12 cellular contexts compared by ENCODE assay signal in the genomic region with DNA sequence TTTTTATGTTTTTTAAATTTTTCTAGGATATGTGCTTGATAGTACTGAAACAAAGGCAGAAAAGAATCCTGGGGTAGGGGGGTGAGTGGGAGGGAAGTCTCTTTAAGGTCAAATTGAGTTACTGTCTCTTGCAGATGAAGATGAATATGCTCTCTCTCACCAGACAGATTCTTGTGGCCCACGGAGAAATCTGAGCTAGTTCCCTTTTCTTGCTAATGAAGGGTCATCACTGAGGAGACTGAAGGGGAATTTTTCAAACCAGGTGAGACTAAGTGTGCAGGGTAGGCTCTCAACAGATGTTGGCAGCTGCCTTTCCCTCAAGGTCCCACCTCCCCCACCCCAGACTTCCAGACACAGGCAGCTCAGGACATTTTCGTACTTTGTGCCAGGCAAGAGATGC. TPM values are rescaled to one million over a fixed set of nuclear protein-coding genes. Genes with fewer than 3 reads are reported as not detected.
DNase-seq lines count a peak whose midpoint lies in the region; ATAC-seq and TF ChIP-seq lines count a peak whose summit lies in the region.
"Had no signal": no experiment of that assay in that cellular context is flagged by ENCODE, and none has a peak within 500 bp of the region (broad histone marks: within the 10 kb centered on the region; RNA-seq: fewer than 3 reads in every experiment).

No MANE protein-coding gene starts in this region.

- peak overlapping the region; percentile 83 for H3K27ac Mint-ChIP-seq in mesothelial cell of epicardium

- H3K4me3 Mint-ChIP-seq in mesothelial cell of epicardium: no peak overlapping the region

- DNase-seq in mesothelial cell of epicardium (ENCODE audit: low spot score in 2 of 2, unreplicated experiment in 2 of 2) (no peak), SIG-M5 (lab: John Stamatoyannopoulos, UW) (no peak), NCI-H1105 treated with DMSO at 0.1 percent for 48 hours (lab: John Stamatoyannopoulos, UW) (no peak), PC-9 (no peak)
- DNase-seq: left ventricle myocardium inferior, NCI-H2171 treated with DMSO at 0.1 percent for 48 hours had no signal

- intact Hi-C loops in PC-9 (cut with micrococcal nuclease; ENCODE audit: unreplicated experiment): no loop called here

- no peaks in the 10 kb centered on the region for H3K27me3 ChIP-seq in PC-9 (ENCODE audit: insufficient read depth, low read depth)

- POLR2A ChIA-PET in PC-9 (lab: Charles Lee; ENCODE audit: unreplicated experiment): no interaction called here

- H3K27me3 Mint-ChIP-seq in mesothelial cell of epicardium (ENCODE audit: low read depth): no peaks in the 10 kb centered on the region

- no peaks in the 10 kb centered on the region for H3K9me3 ChIP-seq in PC-9 (ENCODE audit: insufficient read depth, low read depth)
- H3K9me3 ChIP-seq: left ventricle myocardium inferior had no signal

- H4K20me1 ChIP-seq in PC-9 (ENCODE audit: insufficient read depth): no peaks in the 10 kb centered on the region

- no peaks in the 10 kb centered on the region for H3K36me3 Mint-ChIP-seq in mesothelial cell of epicardium

- H3K27ac ChIP-seq in PC-9: no peak overlapping the region
- H3K27ac ChIP-seq: left ventricle myocardium inferior had no signal

- BruUV-seq in PC-9 (replicated peaks; lab: Mats Ljungman, UMichigan): no TSS peak

- TF ChIP-seq CTCF in mesothelial cell of epicardium (IDR thresholded peaks at IDR 0.05; ENCODE audit: unreplicated experiment) (no peak), PC-9 (conservative IDR thresholded peaks at IDR 0.05) (no peak)

- no peaks in the 10 kb centered on the region for H3K79me2 ChIP-seq in PC-9 (ENCODE audit: low read depth)

- peaks cover 29% of the 10 kb centered on the region for H3K9me3 Mint-ChIP-seq in mesothelial cell of epicardium

- H3F3A ChIP-seq in PC-9 (ENCODE audit: insufficient read depth, low read depth): peaks cover 7% of the 10 kb centered on the region

- H3K36me3 ChIP-seq in PC-9 (ENCODE audit: low read depth): no peaks in the 10 kb centered on the region
- H3K36me3 ChIP-seq: left ventricle myocardium inferior had no signal

- peaks cover 34% of the 10 kb centered on the region for H3K4me1 ChIP-seq in PC-9 (replicated peaks; ENCODE audit: insufficient read depth)
- H3K4me1 ChIP-seq: left ventricle myocardium inferior had no signal

- ATAC-seq in GM18517 (IDR thresholded peaks at IDR 0.05; ENCODE audit: unreplicated experiment) (peak; percentile 79), GM21717 (IDR thresholded peaks at IDR 0.05; ENCODE audit: unreplicated experiment) (peak; percentile 86), HG03565 (IDR thresholded peaks at IDR 0.05; ENCODE audit: unreplicated experiment) (peak; percentile 43)
- ATAC-seq: HepG2 had no signal

- H3K4me3 ChIP-seq in PC-9: no peak overlapping the region
- H3K4me3 ChIP-seq: left ventricle myocardium inferior had no signal

- no peaks in the 10 kb centered on the region for H3K9me2 ChIP-seq in PC-9 (ENCODE audit: insufficient read depth)

- H3K4me1 Mint-ChIP-seq in mesothelial cell of epicardium: peaks cover 46% of the 10 kb centered on the region

- CTCF ChIA-PET in PC-9 (lab: Charles Lee): no interaction called here

- no peak overlapping the region for H2AFZ ChIP-seq in PC-9

- H3K4me2 ChIP-seq in PC-9: no peak overlapping the region

RNA-seq across cellular contexts. Expression of gene FAM9C, which starts 21.5 kb away (rescaled TPM):
- 0.34 to 0.44 TPM (median 0.38 TPM) in 3 replicates for total RNA-seq in mesothelial cell of epicardium
- not detected in 2 replicates for total RNA-seq in PC-9 (2021)
- total RNA-seq: cardiac septum, HepG2, left ventricle myocardium inferior, renal cortical epithelial cell had no signal

RNA-seq across cellular contexts. Expression of gene TMSB4X, which starts 48.0 kb away (rescaled TPM):
- 2,120 to 2,167 TPM (median 2,121 TPM) in 3 replicates for total RNA-seq in mesothelial cell of epicardium
- total RNA-seq in PC-9 (2021): 2,589 and 3,588 TPM in 2 replicates
